ENCODE assay signal across 19 cellular contexts in the genomic region with DNA sequence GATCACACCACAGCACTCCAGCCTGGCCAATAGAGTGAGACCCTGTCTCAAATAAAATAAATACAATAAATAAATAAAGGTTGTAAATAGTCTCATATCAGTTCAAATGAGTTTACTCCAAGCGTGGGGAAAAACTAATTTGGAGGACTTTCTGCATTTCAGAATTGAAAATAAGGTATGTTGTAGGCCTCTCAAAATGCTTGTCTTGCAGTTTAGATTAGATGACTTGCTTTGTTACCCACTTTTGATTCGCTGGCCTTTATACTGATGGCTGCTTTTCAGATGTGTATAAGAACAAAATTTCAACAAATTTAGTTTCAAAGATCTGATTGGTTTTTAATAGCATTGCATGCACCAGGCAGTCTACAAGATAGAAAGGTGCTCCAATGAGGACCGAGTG.
"Had no signal": no experiment of that assay in that cellular context is flagged by ENCODE, and none has a peak within 500 bp of the region (broad histone marks: within the 10 kb centered on the region; RNA-seq: fewer than 3 reads in every experiment).

No MANE protein-coding gene starts in this region.

- H3K36me3 ChIP-seq: cardiac muscle cell, gastroesophageal sphincter, heart left ventricle, pancreas, right atrium auricular region, upper lobe of right lung had no signal

- H3K27ac ChIP-seq: cardiac muscle cell, heart left ventricle, pancreas, psoas muscle, right atrium auricular region, upper lobe of right lung had no signal

- H3K27me3 ChIP-seq: cardiac muscle cell, gastroesophageal sphincter, heart left ventricle, pancreas, right atrium auricular region, upper lobe of right lung had no signal

- H3K27me3 Mint-ChIP-seq: activated B cell treated with CpG ODN at 0.5 μM for 24 hours; activated CD8-positive, alpha-beta memory T cell treated with anti-CD3 and anti-CD28 coated beads, Interleukin-2, amount 10 ng/mL, durations not matched to agents 7 days and 5 days; activated CD8-positive, alpha-beta T cell treated with anti-CD3 and anti-CD28 coated beads for 36 hours; natural killer cell treated with Interleukin-12 subunit alpha and Interleukin-12 subunit beta and Interleukin-15 and Interleukin-18, amount 100 ng/mL, for 72 hours had no signal

- H3K9me3 Mint-ChIP-seq: natural killer cell treated with Interleukin-12 subunit alpha and Interleukin-12 subunit beta and Interleukin-15 and Interleukin-18, amount 100 ng/mL, for 72 hours had no signal

- DNase-seq: activated B cell treated with CpG ODN at 0.5 μM for 24 hours; activated CD4-positive, alpha-beta T cell treated with anti-CD3 and anti-CD28 coated beads for 48 hours; activated CD8-positive, alpha-beta memory T cell treated with anti-CD3 and anti-CD28 coated beads, Interleukin-2, amount 10 ng/mL, durations not matched to agents 7 days and 5 days; activated CD8-positive, alpha-beta T cell treated with anti-CD3 and anti-CD28 coated beads for 36 hours; activated gamma-delta T cell; amygdala; cortex of kidney; endodermal cell; heart left ventricle; pancreas; psoas muscle; stimulated activated CD4-positive, alpha-beta T cell treated with anti-CD3 and anti-CD28 coated beads, Interleukin-4, amount 100 ng/mL, for 24 hours; stimulated activated naive CD8-positive, alpha-beta T cell treated with anti-CD3 and anti-CD28 coated beads, Interleukin-15, Interleukin-2, amounts not matched to agents 100 U/mL and 50 U/mL, for 24 hours; upper lobe of right lung had no signal

- ATAC-seq: activated CD8-positive, alpha-beta memory T cell treated with anti-CD3 and anti-CD28 coated beads, Interleukin-2, amount 10 ng/mL, durations not matched to agents 7 days and 5 days; activated CD8-positive, alpha-beta T cell treated with anti-CD3 and anti-CD28 coated beads for 36 hours; activated naive CD4-positive, alpha-beta T cell treated with anti-CD3 and anti-CD28 coated beads, Interleukin-2, amount 50 U/mL, for 72 hours; gastroesophageal sphincter; heart left ventricle; natural killer cell treated with Interleukin-12 subunit alpha and Interleukin-12 subunit beta and Interleukin-15 and Interleukin-18, amount 100 ng/mL, for 72 hours; pancreas; psoas muscle; stimulated activated naive CD8-positive, alpha-beta T cell treated with anti-CD3 and anti-CD28 coated beads, Interleukin-15, Interleukin-2, amounts not matched to agents 100 U/mL and 50 U/mL, for 24 hours; upper lobe of right lung had no signal

- H3K9me3 ChIP-seq: pancreas, psoas muscle, right atrium auricular region had no signal

- H3K27ac Mint-ChIP-seq: activated CD8-positive, alpha-beta memory T cell treated with anti-CD3 and anti-CD28 coated beads, Interleukin-2, amount 10 ng/mL, durations not matched to agents 7 days and 5 days; endodermal cell had no signal

- H3K4me3 ChIP-seq: cardiac muscle cell, gastroesophageal sphincter, pancreas, right atrium auricular region had no signal

- H3K36me3 Mint-ChIP-seq: natural killer cell treated with Interleukin-12 subunit alpha and Interleukin-12 subunit beta and Interleukin-15 and Interleukin-18, amount 100 ng/mL, for 72 hours had no signal
